Comparison of ENCODE assay signal across 8 cellular contexts in genomic region chr20:2873010-2873746, GRCh38. TPM values are rescaled to one million over a fixed set of nuclear protein-coding genes. Genes with fewer than 3 reads are reported as not detected.
A peak's percentile ranks its signal among the peaks of the same experiment; 100 is the strongest.
DNase-seq lines count a peak whose midpoint lies in the region; ATAC-seq and TF ChIP-seq lines count a peak whose summit lies in the region.

TSS of gene PTPRA (plus strand) at chr20:2873481. CDS start at chr20:2964278, 90,797 bp downstream.

- H3K27me3 Mint-ChIP-seq in Calu3 (ENCODE audit: unreplicated experiment) (no peaks in the 10 kb centered on the region), endothelial cell (ENCODE audit: unreplicated experiment) (peaks cover 2% of the 10 kb centered on the region)

- no peaks in the 10 kb centered on the region for H3F3A ChIP-seq in OCI-LY1 (ENCODE audit: insufficient read depth, low read length)

- H2AFZ ChIP-seq in OCI-LY1 (ENCODE audit: low read length), result no peak within 1 kb of the TSS

- no TSS peak for BruUV-seq in Calu3 (replicated peaks; lab: Mats Ljungman, UMichigan)

- H3K4me1 ChIP-seq in HUES6 (ENCODE audit: control insufficient read depth, insufficient read depth, low read length) (peaks cover 12% of the 10 kb centered on the region), OCI-LY1 (ENCODE audit: insufficient read depth, low read length, severe bottlenecking) (peaks cover 37% of the 10 kb centered on the region)

- peaks cover 23% of the 10 kb centered on the region for H3K36me3 Mint-ChIP-seq in Calu3 (ENCODE audit: insufficient read depth, unreplicated experiment)
- H3K36me3 Mint-ChIP-seq in endothelial cell (ENCODE audit: low read depth, unreplicated experiment), result peaks cover 8% of the 10 kb centered on the region

- peak within 1 kb of the TSS; percentile 97 for H3K4me2 ChIP-seq in OCI-LY1 (ENCODE audit: low read length)

- H3K4me3 ChIP-seq in HUES6 (ENCODE audit: low read depth, low read length) (peak within 1 kb of the TSS; percentile 91), OCI-LY1 (ENCODE audit: low read depth, low read length, poor library complexity, severe bottlenecking) (peak within 1 kb of the TSS; percentile 83)

- H3K27ac ChIP-seq in HUES6 (ENCODE audit: low read depth, low read length) (no peak within 1 kb of the TSS), OCI-LY1 (ENCODE audit: low read depth, low read length, poor library complexity, severe bottlenecking) (peak within 1 kb of the TSS; percentile 40)

- no peaks in the 10 kb centered on the region for H4K20me1 ChIP-seq in OCI-LY1 (ENCODE audit: insufficient read depth, low read length)

- H3K36me3 ChIP-seq in HUES6 (ENCODE audit: control insufficient read depth, insufficient read depth, low read length) (no peaks in the 10 kb centered on the region), OCI-LY1 (ENCODE audit: insufficient read depth, low read length) (no peaks in the 10 kb centered on the region)

- H3K79me2 ChIP-seq in OCI-LY1 (ENCODE audit: insufficient read depth, low read length), result peaks cover 37% of the 10 kb centered on the region

- H3K9me3 ChIP-seq in HUES6 (ENCODE audit: control insufficient read depth, insufficient read depth, low read depth, low read length) (no peaks in the 10 kb centered on the region), OCI-LY1 (ENCODE audit: low read length) (no peaks in the 10 kb centered on the region)

- TF ChIP-seq CTCF in Calu3 (IDR thresholded peaks at IDR 0.05; ENCODE audit: unreplicated experiment) (no peak), OCI-LY1 (IDR thresholded peaks at IDR 0.05; ENCODE audit: low read length) (peak; percentile 3; the same call in 1 of the 2 replicates), endothelial cell (IDR thresholded peaks at IDR 0.05; ENCODE audit: unreplicated experiment) (no peak)

- peak; percentile 94 for ATAC-seq in GM21423 (IDR thresholded peaks at IDR 0.05; ENCODE audit: unreplicated experiment)

- H3K4me1 Mint-ChIP-seq in Calu3 (ENCODE audit: low read depth, unreplicated experiment) (peaks cover 31% of the 10 kb centered on the region), endothelial cell (ENCODE audit: unreplicated experiment) (peaks cover 31% of the 10 kb centered on the region)

- H3K27ac Mint-ChIP-seq in Calu3 (ENCODE audit: unreplicated experiment) (no peak within 1 kb of the TSS), endothelial cell (ENCODE audit: unreplicated experiment) (peak within 1 kb of the TSS; percentile 48)

- H3K9me3 Mint-ChIP-seq in Calu3 (ENCODE audit: low read depth, unreplicated experiment) (no peaks in the 10 kb centered on the region), endothelial cell (ENCODE audit: unreplicated experiment) (no peaks in the 10 kb centered on the region)

- H3K27me3 ChIP-seq in HUES6 (ENCODE audit: control insufficient read depth, insufficient read depth, low read length) (peaks cover 22% of the 10 kb centered on the region), OCI-LY1 (ENCODE audit: insufficient read depth, low read length) (no peaks in the 10 kb centered on the region)

- H3K9ac ChIP-seq in HUES6 (ENCODE audit: low read length), result peak within 1 kb of the TSS; percentile 67
- H3K9ac ChIP-seq in OCI-LY1 (ENCODE audit: low read length), result peak within 1 kb of the TSS; percentile 90

- DNase-seq in Calu3, result peak; percentile 88
- DNase-seq in activated CD8-positive, alpha-beta memory T cell treated with anti-CD3 and anti-CD28 coated beads, Interleukin-2, amount 50 U/mL, for 4 hours, result peak; percentile 92
- peak; percentile 90 for DNase-seq in endothelial cell (ENCODE audit: low spot score)
- DNase-seq in midbrain (lab: John Stamatoyannopoulos, UW), result peak; percentile 94
- peak; percentile 90 to 91 for DNase-seq in stimulated activated CD8-positive, alpha-beta memory T cell treated with anti-CD3 and anti-CD28 coated beads, Interleukin-15, amount 100 ng/mL, for 48 hours (ENCODE audit: low read depth in 2 of 2)

- no peaks in the 10 kb centered on the region for H3K9me2 ChIP-seq in OCI-LY1 (ENCODE audit: low read depth, low read length)

- intact Hi-C loops in Calu3 (cut with micrococcal nuclease; ENCODE audit: unreplicated experiment), result no loop called here

- H3K4me3 Mint-ChIP-seq in Calu3 (ENCODE audit: low read depth, unreplicated experiment), result peak within 1 kb of the TSS; percentile 81
- H3K4me3 Mint-ChIP-seq in endothelial cell (ENCODE audit: unreplicated experiment), result peak within 1 kb of the TSS; percentile 91

- CTCF ChIA-PET in Calu3 (lab: Charles Lee), result no interaction called here

RNA-seq across cellular contexts. Expression of gene PTPRA, which starts in this region (rescaled TPM):
- total RNA-seq in Calu3 (2022) (30.2 and 33.2 TPM in 2 replicates), endothelial cell (ENCODE audit: unreplicated experiment) (59.9 TPM)
